In the genomic region with DNA sequence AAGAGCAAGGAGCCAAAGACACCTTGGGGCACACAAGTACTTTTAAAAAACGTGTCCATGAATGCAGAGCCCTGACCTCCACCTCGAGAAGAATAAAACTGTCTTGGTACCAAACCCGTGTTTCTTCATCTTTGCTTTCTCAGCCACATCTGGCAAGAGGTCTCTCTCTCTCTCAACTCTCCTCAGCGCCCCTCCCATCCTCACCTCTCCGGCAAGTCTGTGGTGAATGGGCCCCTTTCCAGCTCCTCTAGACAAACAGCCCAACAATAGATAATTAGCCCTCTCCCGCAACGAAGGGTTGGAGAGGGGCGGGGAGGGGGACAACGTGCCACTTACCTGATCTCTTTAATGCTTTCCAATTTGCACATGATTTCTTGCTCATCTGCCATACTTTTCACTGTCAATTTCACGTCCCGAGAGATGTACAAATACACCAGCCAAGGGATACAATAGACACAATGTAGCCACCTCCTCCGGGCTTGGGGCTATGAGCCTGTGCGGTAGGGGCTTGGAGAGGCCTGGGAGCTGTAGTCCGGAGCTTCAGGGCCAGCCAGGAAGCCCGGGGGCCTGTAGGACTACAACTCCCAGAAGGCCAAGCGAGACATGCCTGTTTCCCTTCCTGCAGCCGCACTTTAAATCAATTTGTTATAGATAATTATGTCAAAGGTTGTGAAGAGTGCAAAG, we compare ENCODE assay signal across 8 cellular contexts. TPM values are rescaled to one million over a fixed set of nuclear protein-coding genes. Genes with fewer than 3 reads are reported as not detected.
DNase-seq lines count a peak whose midpoint lies in the region; ATAC-seq, FAIRE-seq and TF ChIP-seq lines count a peak whose summit lies in the region.

ZC4H2 (minus strand) TSS at position 462 of the 684 bp plus-strand sequence; CDS start at position 389, 73 bp downstream.

- H3K27me3 ChIP-seq in dorsolateral prefrontal cortex (peaks cover 0 to 71% (median 8%) of the 10 kb centered on the region in 45 donors), right lobe of liver (no peaks in the 10 kb centered on the region)

- WGBS in right lobe of liver (ENCODE audit: insufficient coverage, low coverage, low lambda C conversion rate, missing lambda C conversion rate): 13% methylated on average over 16 of the region's 17 CpGs

- H3K27ac ChIP-seq in dorsolateral prefrontal cortex (peak within 1 kb of the TSS in 23 of 59 donors; percentile 7 to 72 (median 37)), right lobe of liver (peak within 1 kb of the TSS in 1 of 3 donors; percentile 12)

- peak; percentile 13 for DNase-seq in GM12891 (ENCODE audit: insufficient read length, low spot score)
- DNase-seq in NCI-H2227 (lab: John Stamatoyannopoulos, UW; ENCODE audit: unreplicated experiment): peak; percentile 87
- peak; percentile 51 to 54 for DNase-seq in activated CD4-positive, alpha-beta T cell treated with anti-CD3 and anti-CD28 coated beads, Interleukin-2, amount 50 U/mL, for 4 hours
- peak; percentile 59 to 85 (median 80) for DNase-seq in dorsolateral prefrontal cortex
- DNase-seq in right lobe of liver: peak; percentile 74 to 84 (median 78)
- peak; percentile 62 for DNase-seq in stimulated activated CD4-positive, alpha-beta T cell treated with anti-CD3 and anti-CD28 coated beads, Interleukin-4, amount 100 ng/mL, for 1 hour
- no peak for DNase-seq in NOMO-1 treated with dmso at 0.1 percent for 144 hours (lab: John Stamatoyannopoulos, UW; ENCODE audit: unreplicated experiment)

- peak; percentile 87 for FAIRE-seq in GM12891 (lab: Jason Lieb, UNC)

- intact Hi-C loops in dorsolateral prefrontal cortex (cut with DNase I) (loop anchor here (2.0 to 10.0 kb wide), 3 partner anchors 59 to 559 kb away; partner anchors contain the start of genes ZC3H12B (in 2 of the 2) and LAS1L (in 1 of the 2)), right lobe of liver (cut with DNase I) (no loop called here)

- TF ChIP-seq POLR2A in GM12891 (IDR thresholded peaks at IDR 0.05; ENCODE audit: low read depth, low read length) (no peak), right lobe of liver (IDR thresholded peaks at IDR 0.05) (no peak)

- H3K4me3 ChIP-seq in dorsolateral prefrontal cortex: peak within 1 kb of the TSS; percentile 44 to 79 (median 63)
- H3K4me3 ChIP-seq in right lobe of liver: peak within 1 kb of the TSS; percentile 24 to 68 (median 58)

- no peaks in the 10 kb centered on the region for H3K36me3 ChIP-seq in right lobe of liver

- ATAC-seq in HG02763 (IDR thresholded peaks at IDR 0.05; ENCODE audit: unreplicated experiment) (peak; percentile 99), right lobe of liver (peak; percentile 99 to 100 (median 100))

- H3K4me1 ChIP-seq in right lobe of liver: peaks cover 0 to 5% (median 0%) of the 10 kb centered on the region in 4 donors

- peak in 6 of 56 donors; percentile 10 to 25 (median 14) for TF ChIP-seq CTCF in dorsolateral prefrontal cortex (IDR thresholded peaks at IDR 0.05 in 54 of 56, conservative IDR thresholded peaks at IDR 0.05 in 2 of 56; ENCODE audit: low read depth in 1 of 56, partially characterized antibody in 56 of 56)
- no peak for TF ChIP-seq CTCF in right lobe of liver (IDR thresholded peaks at IDR 0.05)

- no peaks in the 10 kb centered on the region for H3K9me3 ChIP-seq in right lobe of liver

TF ChIP-seq in GM12891, 5 proteins besides CTCF, POLR2A, EP300 and RAD21:
- TF ChIP-seq POLR2AphosphoS5 (IDR thresholded peaks at IDR 0.05; ENCODE audit: low read depth, low read length) (no peak), TAF1 (IDR thresholded peaks at IDR 0.05; ENCODE audit: low read depth, low read length) (no peak), PAX5 (IDR thresholded peaks at IDR 0.05; ENCODE audit: insufficient read depth, low read length, severe bottlenecking) (no peak), SPI1 (IDR thresholded peaks at IDR 0.05; ENCODE audit: low read depth, low read length) (no peak), POU2F2 (IDR thresholded peaks at IDR 0.05; ENCODE audit: low read depth, low read length) (no peak)

RNA-seq across cellular contexts. Expression of gene ZC4H2, which starts in this region (rescaled TPM):
- 2.5 TPM for polyA plus RNA-seq in GM12891 (2012; ENCODE audit: low read depth, missing spikeins)
- total RNA-seq in dorsolateral prefrontal cortex (10 to 100 TPM in 119 of 120 experiments, 1 to 10 TPM in 1; 8.4 to 29.1 (median 18.6) TPM), right lobe of liver (1 to 10 TPM; 4.1 to 9.2 (median 5.6) TPM)

Comparison
In these comparisons a context has a peak if more than half of its experiments do, and no peak if none do; other contexts are left out.
1. intact Hi-C loops: an anchor here in dorsolateral prefrontal cortex (2.0 to 10.0 kb wide); none called in right lobe of liver.